8 cellular contexts compared by ENCODE assay signal in genomic region chr1:145281037-145281727, GRCh38.
DNase-seq lines count a peak whose midpoint lies in the region; ATAC-seq and TF ChIP-seq lines count a peak whose summit lies in the region.
"Not testable (repeated sequence)": the region's sequence is repeated elsewhere in the genome, so short reads cannot be mapped to it uniquely, and the experiment has no call there.

No MANE protein-coding gene starts in this region.

- H3K27ac ChIP-seq in muscle layer of colon (ENCODE audit: low read depth, low read length) = peak overlapping the region; percentile 52

- ATAC-seq in GM21737 (IDR thresholded peaks at IDR 0.05; ENCODE audit: unreplicated experiment) = peak; percentile 83

- H3K9me3 ChIP-seq in muscle layer of colon (ENCODE audit: low read length) = not testable (repeated sequence)

- not testable (repeated sequence) for H3K4me1 ChIP-seq in muscle layer of colon (ENCODE audit: insufficient read depth, low read length)

- in situ Hi-C loops in KBM-7 (cut with MboI; ENCODE audit: low pct_unique_long_range_greater_than_20kb, low sequenced_read_pairs) = not testable (repeated sequence)

- peak overlapping the region; percentile 53 for H3K4me3 ChIP-seq in epithelial cell of esophagus (ENCODE audit: low read length)
- peak overlapping the region in 1 of 2 donors; percentile 59 for H3K4me3 ChIP-seq in muscle layer of colon (ENCODE audit: low read depth in 1 of 2, low read length in 2 of 2)

- not testable (repeated sequence) for TF ChIP-seq CTCF in epithelial cell of esophagus (IDR thresholded peaks at IDR 0.05; ENCODE audit: insufficient read depth, low read depth, low read length, missing control alignments)

- not testable (repeated sequence) for H3K36me3 ChIP-seq in muscle layer of colon (ENCODE audit: insufficient read depth, low read length)

- H3K9ac ChIP-seq in muscle layer of colon (ENCODE audit: low read length) = peak overlapping the region; percentile 49

- DNase-seq in DMS53 treated with DMSO at 0.1 percent for 48 hours (lab: John Stamatoyannopoulos, UW; ENCODE audit: unreplicated experiment) (peak; percentile 87), KBM-7 (peak; percentile 93), OCI-M2 (lab: John Stamatoyannopoulos, UW; ENCODE audit: unreplicated experiment) (peak; percentile 34), activated T-cell treated with anti-CD3 and anti-CD28 coated beads for 4 hours (peak; percentile 66), epithelial cell of esophagus (ENCODE audit: low read depth) (peak; percentile 97)
- peak; percentile 52 to 71 for DNase-seq in stimulated activated CD8-positive, alpha-beta memory T cell treated with anti-CD3 and anti-CD28 coated beads, Interleukin-4, amount 100 ng/mL, for 1 hour (ENCODE audit: low read depth in 2 of 2, low spot score in 1 of 2)

- H3K27me3 ChIP-seq in muscle layer of colon (ENCODE audit: control insufficient read depth in 1 of 2, insufficient read depth in 2 of 2, low read length in 2 of 2) = not testable (repeated sequence)

Comparison
In these comparisons a context has a peak if more than half of its experiments do, and no peak if none do; other contexts are left out.
1. DNase-seq: peak in every context shown above with its lines; median percentile 97 in epithelial cell of esophagus; 93 in KBM-7; 87 in DMS53 treated with DMSO at 0.1 percent for 48 hours; 66 in activated T-cell treated with anti-CD3 and anti-CD28 coated beads for 4 hours; 62 in stimulated activated CD8-positive, alpha-beta memory T cell treated with anti-CD3 and anti-CD28 coated beads, Interleukin-4, amount 100 ng/mL, for 1 hour; 34 in OCI-M2.